In genomic region chr10:13894412-13895093, GRCh38 we compare ENCODE assay signal across 2 cellular contexts.
TF ChIP-seq lines count a peak whose summit lies in the region.

No MANE protein-coding gene starts in this region.

TF ChIP-seq in HepG2, 621 proteins besides CTCF, POLR2A, EP300 and RAD21 (continued from another document):
- no peak for TF ChIP-seq ZNF709 (CRISPR knock-in tag; IDR thresholded peaks at IDR 0.05)
- no peak for TF ChIP-seq ZNF280D (CRISPR knock-in tag; IDR thresholded peaks at IDR 0.05)
- no peak for TF ChIP-seq BORCS8-MEF2B (CRISPR knock-in tag; IDR thresholded peaks at IDR 0.05)
- no peak for TF ChIP-seq PHB2 (IDR thresholded peaks at IDR 0.05; ENCODE audit: partially characterized antibody)
- TF ChIP-seq KDM2A (CRISPR knock-in tag; IDR thresholded peaks at IDR 0.05; ENCODE audit: borderline replicate concordance, low read depth), result no peak
- no peak for TF ChIP-seq NFE2L1 (CRISPR knock-in tag; IDR thresholded peaks at IDR 0.05; ENCODE audit: borderline replicate concordance)
- no peak for TF ChIP-seq ZNF569 (CRISPR knock-in tag; IDR thresholded peaks at IDR 0.05; ENCODE audit: borderline replicate concordance)
- no peak for TF ChIP-seq FUBP1 (CRISPR knock-in tag; IDR thresholded peaks at IDR 0.05; ENCODE audit: borderline replicate concordance)
- no peak for TF ChIP-seq KLF12 (CRISPR knock-in tag; IDR thresholded peaks at IDR 0.05; ENCODE audit: borderline replicate concordance)
- no peak for TF ChIP-seq KDM5B (CRISPR knock-in tag; IDR thresholded peaks at IDR 0.05; ENCODE audit: borderline replicate concordance)
- no peak for TF ChIP-seq MXD1 (CRISPR knock-in tag; IDR thresholded peaks at IDR 0.05)
- TF ChIP-seq ZNF124 (CRISPR knock-in tag; IDR thresholded peaks at IDR 0.05), result no peak

TF ChIP-seq in GM12878, 131 proteins besides CTCF, POLR2A, EP300 and RAD21:
- TF ChIP-seq ZNF592 (IDR thresholded peaks at IDR 0.05) (no peak), USF2 (IDR thresholded peaks at IDR 0.05; ENCODE audit: borderline replicate concordance, low read depth, low read length) (no peak), CHD1 (IDR thresholded peaks at IDR 0.05; ENCODE audit: low read depth, low read length) (no peak)
